8 cellular contexts compared by ENCODE assay signal in genomic region chr2:207230261-207231105, GRCh38.
DNase-seq lines count a peak whose midpoint lies in the region; ATAC-seq and TF ChIP-seq lines count a peak whose summit lies in the region.

No MANE protein-coding gene starts in this region.

- no peaks in the 10 kb centered on the region for H3K27me3 ChIP-seq in SK-N-SH (ENCODE audit: insufficient read depth)

- CTCF ChIA-PET in SK-N-SH (lab: Yijun Ruan, JAX), result interaction anchor here (0.5 to 2.2 kb wide), 4 partner anchors 9 to 68 kb away, joined by 3 to 8 read pairs (median 4); no protein-coding TSS in a partner anchor

- no peak overlapping the region for H3K4me2 ChIP-seq in SK-N-SH

- peak; percentile 30 for TF ChIP-seq RAD21 in SK-N-SH (IDR thresholded peaks at IDR 0.05; ENCODE audit: low read length)

- peaks cover 5 to 13% of the 10 kb centered on the region in 2 experiments; a peak in 3 of 4 replicates for H3K4me1 ChIP-seq in SK-N-SH (ENCODE audit: control insufficient read depth in 1 of 2, insufficient read depth in 2 of 2, low read depth in 1 of 2, low read length in 1 of 2)

- H3K27ac ChIP-seq in SK-N-SH (ENCODE audit: low read depth in 2 of 2, low read length in 1 of 2), result peak overlapping the region in 1 of 2 experiments; percentile 9; a peak in 1 of 4 replicates

- WGBS in SK-N-SH (ENCODE audit: low lambda C conversion rate), result 68% methylated on average over 6 of the region's 6 CpGs

- H3K36me3 ChIP-seq in SK-N-SH (replicated peaks in 1 of 2; ENCODE audit: control insufficient read depth in 1 of 2, insufficient read depth in 2 of 2, low read length in 1 of 2), result no peaks in the 10 kb centered on the region

- H3K79me2 ChIP-seq in SK-N-SH (ENCODE audit: insufficient read depth), result no peaks in the 10 kb centered on the region

- H2AFZ ChIP-seq in SK-N-SH (ENCODE audit: low read depth), result no peak overlapping the region

- POLR2A ChIA-PET in SK-N-SH (lab: Yijun Ruan, JAX), result no interaction called here

- H4K20me1 ChIP-seq in SK-N-SH (ENCODE audit: insufficient read depth), result no peaks in the 10 kb centered on the region

- no peak overlapping the region for H3K9ac ChIP-seq in SK-N-SH

- peak; percentile 45 for TF ChIP-seq CTCF in AG10803 (conservative IDR thresholded peaks at IDR 0.05; ENCODE audit: low read length)
- peak; percentile 5 for TF ChIP-seq CTCF in GM20000 (IDR thresholded peaks at IDR 0.05; ENCODE audit: extremely low read depth, missing control alignments)
- peak; percentile 60 for TF ChIP-seq CTCF in SK-N-SH (IDR thresholded peaks at IDR 0.05)

- H3F3A ChIP-seq in SK-N-SH (replicated peaks; ENCODE audit: insufficient read depth), result no peaks in the 10 kb centered on the region

- H3K4me3 ChIP-seq in AG10803 (ENCODE audit: low read length), result no peak overlapping the region
- no peak overlapping the region for H3K4me3 ChIP-seq in SK-N-SH (ENCODE audit: low read depth in 2 of 2, low read length in 1 of 2)

- H3K9me3 ChIP-seq in SK-N-SH, result no peaks in the 10 kb centered on the region

- TF ChIP-seq EP300 in SK-N-SH (IDR thresholded peaks at IDR 0.05; ENCODE audit: borderline replicate concordance in 1 of 2, low read depth in 1 of 2, low read length in 1 of 2), result no peak

- DNase-seq in AG10803 (ENCODE audit: low read depth), result no peak
- no peak for DNase-seq in GM20000 (ENCODE audit: low spot score)
- peak; percentile 51 for DNase-seq in SK-N-SH
- peak; percentile 62 for DNase-seq in islet precursor cell
- no peak for DNase-seq in NCI-H2081 treated with DMSO at 0.1 percent for 48 hours (lab: John Stamatoyannopoulos, UW)
- no peak for DNase-seq in cortex of kidney (lab: John Stamatoyannopoulos, UW)

- no peak for ATAC-seq in GM21423 (IDR thresholded peaks at IDR 0.05; ENCODE audit: unreplicated experiment)
- ATAC-seq in HG02623 (IDR thresholded peaks at IDR 0.05; ENCODE audit: unreplicated experiment), result no peak

- H3K9me2 ChIP-seq in SK-N-SH, result no peaks in the 10 kb centered on the region

TF ChIP-seq in SK-N-SH, 30 proteins besides CTCF, POLR2A, EP300 and RAD21:
- TF ChIP-seq RCOR1 (IDR thresholded peaks at IDR 0.05; ENCODE audit: low read length), result no peak
- TF ChIP-seq USF2 (IDR thresholded peaks at IDR 0.05; ENCODE audit: borderline replicate concordance, low read depth, low read length), result no peak
- no peak for TF ChIP-seq GABPA (IDR thresholded peaks at IDR 0.05; ENCODE audit: low read depth)
- no peak for TF ChIP-seq MAX (IDR thresholded peaks at IDR 0.05; ENCODE audit: low read depth)
- TF ChIP-seq EZH2phosphoT487 (IDR thresholded peaks at IDR 0.05; ENCODE audit: borderline replicate concordance, low read depth), result no peak
- TF ChIP-seq SMC3 (IDR thresholded peaks at IDR 0.05; ENCODE audit: low read depth, low read length), result no peak
- TF ChIP-seq ZBTB33 (IDR thresholded peaks at IDR 0.05; ENCODE audit: borderline replicate concordance, low read depth), result no peak
- no peak for TF ChIP-seq NFIC (IDR thresholded peaks at IDR 0.05; ENCODE audit: borderline replicate concordance)
- TF ChIP-seq NRF1 (IDR thresholded peaks at IDR 0.05; ENCODE audit: low read depth, low read length), result no peak
- TF ChIP-seq ELF1 (IDR thresholded peaks at IDR 0.05), result no peak
- no peak for TF ChIP-seq CHD2 (IDR thresholded peaks at IDR 0.05; ENCODE audit: low read length, partially characterized antibody)
- no peak for TF ChIP-seq FOXM1 (IDR thresholded peaks at IDR 0.05; ENCODE audit: low read depth)
- TF ChIP-seq FOSL2 (IDR thresholded peaks at IDR 0.05; ENCODE audit: borderline replicate concordance, low read depth), result no peak
- TF ChIP-seq RFX5 (IDR thresholded peaks at IDR 0.05; ENCODE audit: low read length), result no peak
- no peak for TF ChIP-seq POLR2AphosphoS5 (IDR thresholded peaks at IDR 0.05; ENCODE audit: low read depth, low read length)
- TF ChIP-seq IRF3 (IDR thresholded peaks at IDR 0.05; ENCODE audit: low read depth, low read length), result no peak
- TF ChIP-seq TAF1 (IDR thresholded peaks at IDR 0.05; ENCODE audit: borderline replicate concordance, low read depth, low read length), result no peak
- no peak for TF ChIP-seq GATA2 (CRISPR knock-in tag; IDR thresholded peaks at IDR 0.05)

Comparison
In these comparisons a context has a peak if more than half of its experiments do, and no peak if none do; other contexts are left out.
1. DNase-seq: peak in SK-N-SH (single experiment) and islet precursor cell (single experiment); none in AG10803 (single experiment), GM20000 (single experiment), NCI-H2081 treated with DMSO at 0.1 percent for 48 hours (single experiment) and cortex of kidney (single experiment).
2. CTCF ChIP-seq: peak in every context shown above with its lines; median percentile 60 in SK-N-SH; 45 in AG10803; 5 in GM20000.